In genomic region chr7:37957236-37957970, GRCh38 we compare ENCODE assay signal across 37 cellular contexts. TPM values are rescaled to one million over a fixed set of nuclear protein-coding genes. Genes with fewer than 3 reads are reported as not detected.
"Had no signal": no experiment of that assay in that cellular context is flagged by ENCODE, and none has a peak within 500 bp of the region (broad histone marks: within the 10 kb centered on the region; RNA-seq: fewer than 3 reads in every experiment).

No MANE protein-coding gene starts in this region.

- H3K36me3 Mint-ChIP-seq: activated CD4-positive, alpha-beta memory T cell treated with anti-CD3 and anti-CD28 coated beads for 36 hours; activated CD8-positive, alpha-beta memory T cell treated with anti-CD3 and anti-CD28 coated beads, Interleukin-2, amount 10 ng/mL, durations not matched to agents 7 days and 5 days; activated naive CD4-positive, alpha-beta T cell treated with anti-CD3 and anti-CD28 coated beads, Interleukin-2, amount 50 U/mL, for 24 hours; activated naive CD8-positive, alpha-beta T cell treated with anti-CD3 and anti-CD28 coated beads for 36 hours; T-cell had no signal

- H3K4me1 ChIP-seq: ascending aorta, esophagus muscularis mucosa, foreskin keratinocyte, gastrocnemius medialis had no signal

- H3K4me3 ChIP-seq: ascending aorta, coronary artery, esophagus muscularis mucosa, gastrocnemius medialis, heart left ventricle had no signal

- DNase-seq: activated CD4-positive, alpha-beta memory T cell treated with anti-CD3 and anti-CD28 coated beads for 36 hours; activated CD4-positive, alpha-beta T cell treated with anti-CD3 and anti-CD28 coated beads for 36 hours; activated CD4-positive, alpha-beta T cell treated with anti-CD3 and anti-CD28 coated beads, Interleukin-2, amount 10 ng/mL, durations not matched to agents 24 days and 14 days; activated CD4-positive, CD25-positive, alpha-beta regulatory T cell; activated CD4-positive, CD25-positive, alpha-beta regulatory T cell treated with anti-CD3 and anti-CD28 coated beads, Interleukin-2, amount 50 U/mL, for 72 hours; activated CD8-positive, alpha-beta memory T cell treated with anti-CD3 and anti-CD28 coated beads, Interleukin-2, amount 10 ng/mL, durations not matched to agents 7 days and 5 days; activated CD8-positive, alpha-beta memory T cell treated with anti-CD3 and anti-CD28 coated beads, Interleukin-2, amount 50 U/mL, for 4 hours; activated CD8-positive, alpha-beta T cell treated with anti-CD3 and anti-CD28 coated beads, Interleukin-2, amount 10 ng/mL, durations not matched to agents 7 days and 5 days; activated effector memory CD4-positive, alpha-beta T cell treated with anti-CD3 and anti-CD28 coated beads, Interleukin-2, amount 50 U/mL, for 16 hours; activated naive CD4-positive, alpha-beta T cell treated with anti-CD3 and anti-CD28 coated beads for 36 hours; activated naive CD8-positive, alpha-beta T cell treated with anti-CD3 and anti-CD28 coated beads for 36 hours; activated naive CD8-positive, alpha-beta T cell treated with anti-CD3 and anti-CD28 coated beads, Interleukin-2, amount 50 U/mL, for 24 hours; activated T-cell treated with anti-CD3 and anti-CD28 coated beads, Interleukin-2, amount 50 U/mL, for 1 hour; activated T-cell treated with anti-CD3 and anti-CD28 coated beads, Interleukin-2, amount 50 U/mL, for 48 hours; brain microvascular endothelial cell; dermis blood vessel endothelial cell; effector CD4-positive, alpha-beta T cell; effector memory CD8-positive, alpha-beta T cell; erythroblast; foreskin keratinocyte; gastrocnemius medialis; glutamatergic neuron; heart left ventricle; SW 1271; T-cell; T1000; WERI-Rb-1 had no signal

- H3K4me1 Mint-ChIP-seq: activated CD4-positive, alpha-beta T cell treated with anti-CD3 and anti-CD28 coated beads for 36 hours; activated CD4-positive, alpha-beta T cell treated with anti-CD3 and anti-CD28 coated beads, Interleukin-2, amount 10 ng/mL, durations not matched to agents 24 days and 14 days; activated CD8-positive, alpha-beta memory T cell treated with anti-CD3 and anti-CD28 coated beads, Interleukin-2, amount 10 ng/mL, durations not matched to agents 7 days and 5 days; activated naive CD4-positive, alpha-beta T cell treated with anti-CD3 and anti-CD28 coated beads, Interleukin-2, amount 50 U/mL, for 24 hours; activated naive CD8-positive, alpha-beta T cell treated with anti-CD3 and anti-CD28 coated beads for 36 hours; activated naive CD8-positive, alpha-beta T cell treated with anti-CD3 and anti-CD28 coated beads, Interleukin-2, amount 50 U/mL, for 24 hours; central memory CD8-positive, alpha-beta T cell; T-cell had no signal

- H3K27ac Mint-ChIP-seq: activated CD4-positive, alpha-beta memory T cell treated with anti-CD3 and anti-CD28 coated beads for 36 hours; activated CD4-positive, alpha-beta T cell treated with anti-CD3 and anti-CD28 coated beads for 36 hours; activated CD4-positive, alpha-beta T cell treated with anti-CD3 and anti-CD28 coated beads, Interleukin-2, amount 10 ng/mL, durations not matched to agents 24 days and 14 days; activated CD8-positive, alpha-beta memory T cell treated with anti-CD3 and anti-CD28 coated beads, Interleukin-2, amount 10 ng/mL, durations not matched to agents 7 days and 5 days; activated CD8-positive, alpha-beta T cell treated with anti-CD3 and anti-CD28 coated beads, Interleukin-2, amount 10 ng/mL, durations not matched to agents 7 days and 5 days; activated naive CD4-positive, alpha-beta T cell treated with anti-CD3 and anti-CD28 coated beads for 36 hours; activated naive CD4-positive, alpha-beta T cell treated with anti-CD3 and anti-CD28 coated beads, Interleukin-2, amount 50 U/mL, for 24 hours; activated naive CD8-positive, alpha-beta T cell treated with anti-CD3 and anti-CD28 coated beads for 36 hours; activated naive CD8-positive, alpha-beta T cell treated with anti-CD3 and anti-CD28 coated beads, Interleukin-2, amount 50 U/mL, for 24 hours; activated T-helper 1 cell treated with anti-CD3 and anti-CD28 coated beads, Interleukin-12 subunit alpha, Interleukin-12 subunit beta, Interleukin-2, Interleukin-4 antibody, amounts not matched to agents 30 ng/mL and 10 ng/mL and 1 ng/mL, durations not matched to agents 14 hours and 24 hours and 36 hours; activated T-helper 2 cell treated with anti-CD3 and anti-CD28 coated beads, Interferon-gamma antibody, Interleukin-2, Interleukin-4, amounts not matched to agents 10 μg/mL and 5 μg/mL and 100 μg/mL, durations not matched to agents 14 hours and 24 hours and 36 hours; effector memory CD8-positive, alpha-beta T cell; T-cell; T-helper 1 cell treated with Interleukin-12 subunit alpha and Interleukin-12 subunit beta and Interleukin-4 antibody, amounts not matched to agents 30 μg/mL and 1 μg/mL, for 36 hours; T-helper 2 cell treated with Interferon-gamma antibody and Interleukin-4, amounts not matched to agents 5 μg/mL and 100 μg/mL, for 36 hours had no signal

- H3K27me3 Mint-ChIP-seq: activated CD4-positive, alpha-beta memory T cell treated with anti-CD3 and anti-CD28 coated beads for 36 hours; activated CD8-positive, alpha-beta memory T cell treated with anti-CD3 and anti-CD28 coated beads, Interleukin-2, amount 10 ng/mL, durations not matched to agents 7 days and 5 days; activated naive CD8-positive, alpha-beta T cell treated with anti-CD3 and anti-CD28 coated beads for 36 hours; activated naive CD8-positive, alpha-beta T cell treated with anti-CD3 and anti-CD28 coated beads, Interleukin-2, amount 50 U/mL, for 24 hours had no signal

- H3K9me3 ChIP-seq: ascending aorta, esophagus muscularis mucosa, gastrocnemius medialis, heart left ventricle had no signal

- ATAC-seq: activated CD4-positive, alpha-beta T cell treated with anti-CD3 and anti-CD28 coated beads for 36 hours; activated CD8-positive, alpha-beta memory T cell treated with anti-CD3 and anti-CD28 coated beads, Interleukin-2, amount 10 ng/mL, durations not matched to agents 7 days and 5 days; activated CD8-positive, alpha-beta T cell treated with anti-CD3 and anti-CD28 coated beads, Interleukin-2, amount 10 ng/mL, durations not matched to agents 7 days and 5 days; activated naive CD8-positive, alpha-beta T cell treated with anti-CD3 and anti-CD28 coated beads, Interleukin-2, amount 50 U/mL, for 24 hours; effector memory CD8-positive, alpha-beta T cell; foreskin keratinocyte; gastrocnemius medialis; heart left ventricle; T-cell had no signal

- H3K27me3 ChIP-seq: ascending aorta, brain microvascular endothelial cell, esophagus muscularis mucosa, foreskin keratinocyte, gastrocnemius medialis, heart left ventricle had no signal

- H3K27ac ChIP-seq: ascending aorta, brain microvascular endothelial cell, coronary artery, esophagus muscularis mucosa, foreskin keratinocyte, gastrocnemius medialis, WERI-Rb-1 had no signal

- H3K4me3 Mint-ChIP-seq: activated CD4-positive, alpha-beta memory T cell treated with anti-CD3 and anti-CD28 coated beads for 36 hours; activated CD4-positive, alpha-beta T cell treated with anti-CD3 and anti-CD28 coated beads for 36 hours; activated CD4-positive, alpha-beta T cell treated with anti-CD3 and anti-CD28 coated beads, Interleukin-2, amount 10 ng/mL, durations not matched to agents 24 days and 14 days; activated CD8-positive, alpha-beta memory T cell treated with anti-CD3 and anti-CD28 coated beads, Interleukin-2, amount 10 ng/mL, durations not matched to agents 7 days and 5 days; activated CD8-positive, alpha-beta T cell treated with anti-CD3 and anti-CD28 coated beads, Interleukin-2, amount 10 ng/mL, durations not matched to agents 7 days and 5 days; activated naive CD4-positive, alpha-beta T cell treated with anti-CD3 and anti-CD28 coated beads for 36 hours; activated naive CD4-positive, alpha-beta T cell treated with anti-CD3 and anti-CD28 coated beads, Interleukin-2, amount 50 U/mL, for 24 hours; activated naive CD8-positive, alpha-beta T cell treated with anti-CD3 and anti-CD28 coated beads for 36 hours; activated naive CD8-positive, alpha-beta T cell treated with anti-CD3 and anti-CD28 coated beads, Interleukin-2, amount 50 U/mL, for 24 hours; activated T-helper 1 cell treated with anti-CD3 and anti-CD28 coated beads, Interleukin-12 subunit alpha, Interleukin-12 subunit beta, Interleukin-2, Interleukin-4 antibody, amounts not matched to agents 30 ng/mL and 10 ng/mL and 1 ng/mL, durations not matched to agents 14 hours and 24 hours and 36 hours; central memory CD8-positive, alpha-beta T cell; effector memory CD8-positive, alpha-beta T cell; T-cell; T-helper 1 cell treated with Interleukin-12 subunit alpha and Interleukin-12 subunit beta and Interleukin-4 antibody, amounts not matched to agents 30 μg/mL and 1 μg/mL, for 36 hours; T-helper 2 cell treated with Interferon-gamma antibody and Interleukin-4, amounts not matched to agents 5 μg/mL and 100 μg/mL, for 36 hours had no signal

- H3K9me3 Mint-ChIP-seq: activated CD4-positive, alpha-beta memory T cell treated with anti-CD3 and anti-CD28 coated beads for 36 hours; activated CD4-positive, alpha-beta T cell treated with anti-CD3 and anti-CD28 coated beads, Interleukin-2, amount 10 ng/mL, durations not matched to agents 24 days and 14 days; activated naive CD4-positive, alpha-beta T cell treated with anti-CD3 and anti-CD28 coated beads for 36 hours; activated naive CD4-positive, alpha-beta T cell treated with anti-CD3 and anti-CD28 coated beads, Interleukin-2, amount 50 U/mL, for 24 hours; activated naive CD8-positive, alpha-beta T cell treated with anti-CD3 and anti-CD28 coated beads for 36 hours; activated naive CD8-positive, alpha-beta T cell treated with anti-CD3 and anti-CD28 coated beads, Interleukin-2, amount 50 U/mL, for 24 hours; activated T-helper 1 cell treated with anti-CD3 and anti-CD28 coated beads, Interleukin-12 subunit alpha, Interleukin-12 subunit beta, Interleukin-2, Interleukin-4 antibody, amounts not matched to agents 30 ng/mL and 10 ng/mL and 1 ng/mL, durations not matched to agents 14 hours and 24 hours and 36 hours; activated T-helper 2 cell treated with anti-CD3 and anti-CD28 coated beads, Interferon-gamma antibody, Interleukin-2, Interleukin-4, amounts not matched to agents 10 μg/mL and 5 μg/mL and 100 μg/mL, durations not matched to agents 14 hours and 24 hours and 36 hours; central memory CD8-positive, alpha-beta T cell; T-cell; T-helper 1 cell treated with Interleukin-12 subunit alpha and Interleukin-12 subunit beta and Interleukin-4 antibody, amounts not matched to agents 30 μg/mL and 1 μg/mL, for 36 hours; T-helper 2 cell treated with Interferon-gamma antibody and Interleukin-4, amounts not matched to agents 5 μg/mL and 100 μg/mL, for 36 hours had no signal

- H3K36me3 ChIP-seq: brain microvascular endothelial cell, esophagus muscularis mucosa, gastrocnemius medialis, heart left ventricle, WERI-Rb-1 had no signal

RNA-seq across cellular contexts. Expression of gene EPDR1, which starts 37.0 kb away (rescaled TPM):
- total RNA-seq: activated T-helper 1 cell treated with anti-CD3 and anti-CD28 coated beads, Interleukin-12 subunit alpha, Interleukin-12 subunit beta, Interleukin-2, Interleukin-4 antibody, amounts not matched to agents 30 ng/mL and 10 ng/mL and 1 ng/mL, durations not matched to agents 14 hours and 24 hours and 36 hours had no signal
- polyA plus RNA-seq: foreskin keratinocyte had no signal

RNA-seq across cellular contexts. Expression of gene SFRP4, which starts 40.8 kb away (rescaled TPM):
- total RNA-seq: activated CD4-positive, alpha-beta memory T cell treated with anti-CD3 and anti-CD28 coated beads for 36 hours; activated CD4-positive, alpha-beta T cell treated with anti-CD3 and anti-CD28 coated beads for 36 hours; activated CD4-positive, alpha-beta T cell treated with anti-CD3 and anti-CD28 coated beads, Interleukin-2, amount 10 ng/mL, durations not matched to agents 24 days and 14 days; activated CD8-positive, alpha-beta memory T cell treated with anti-CD3 and anti-CD28 coated beads for 36 hours; activated CD8-positive, alpha-beta memory T cell treated with anti-CD3 and anti-CD28 coated beads, Interleukin-2, amount 10 ng/mL, durations not matched to agents 7 days and 5 days; activated CD8-positive, alpha-beta T cell treated with anti-CD3 and anti-CD28 coated beads, Interleukin-2, amount 10 ng/mL, durations not matched to agents 7 days and 5 days; activated naive CD4-positive, alpha-beta T cell treated with anti-CD3 and anti-CD28 coated beads for 36 hours; activated naive CD8-positive, alpha-beta T cell treated with anti-CD3 and anti-CD28 coated beads for 36 hours; activated T-helper 1 cell treated with anti-CD3 and anti-CD28 coated beads, Interleukin-12 subunit alpha, Interleukin-12 subunit beta, Interleukin-2, Interleukin-4 antibody, amounts not matched to agents 30 ng/mL and 10 ng/mL and 1 ng/mL, durations not matched to agents 14 hours and 24 hours and 36 hours; activated T-helper 2 cell treated with anti-CD3 and anti-CD28 coated beads, Interferon-gamma antibody, Interleukin-2, Interleukin-4, amounts not matched to agents 10 μg/mL and 5 μg/mL and 100 μg/mL, durations not matched to agents 14 hours and 24 hours and 36 hours; dermis blood vessel endothelial cell; foreskin keratinocyte had no signal
- polyA plus RNA-seq: foreskin keratinocyte had no signal
